Comparison of ENCODE assay signal across 17 cellular contexts in the genomic region with DNA sequence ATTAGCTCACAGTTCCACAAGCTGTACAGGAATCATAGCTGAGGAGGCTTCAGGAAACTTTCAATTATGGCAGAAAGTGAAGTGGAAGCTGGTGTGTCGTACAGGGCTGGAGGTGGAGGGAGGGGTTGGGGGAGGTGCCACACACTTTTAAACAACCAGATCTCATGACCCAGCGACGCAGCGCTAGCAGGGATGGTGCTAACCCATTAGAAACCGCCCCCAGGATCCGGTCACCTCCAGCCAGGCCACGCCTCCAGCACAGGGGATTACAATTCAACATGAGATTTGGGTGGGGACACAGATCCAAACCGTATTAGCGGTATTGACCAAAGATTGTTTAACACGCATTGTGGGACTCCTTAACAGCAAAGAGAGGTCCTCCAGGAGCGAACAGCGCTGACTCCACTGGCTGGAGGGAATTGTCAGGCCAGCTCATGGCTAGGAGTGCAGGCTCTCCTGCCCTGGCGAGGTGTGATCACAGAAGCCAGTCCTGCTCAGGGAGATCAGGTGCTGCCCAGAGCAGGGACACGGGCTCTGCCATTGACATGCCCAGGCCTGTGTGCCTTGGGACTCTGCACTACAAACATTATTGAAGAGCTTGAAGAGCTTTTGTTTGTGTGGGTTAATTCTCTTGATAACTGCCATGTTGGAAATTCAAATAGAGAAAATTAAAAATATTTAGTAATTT.
"Had no signal": no experiment of that assay in that cellular context is flagged by ENCODE, and none has a peak within 500 bp of the region (broad histone marks: within the 10 kb centered on the region; RNA-seq: fewer than 3 reads in every experiment).

No MANE protein-coding gene starts in this region.

- H3K27ac ChIP-seq: dorsolateral prefrontal cortex, hepatocyte, neutrophil, spleen had no signal

- H3K4me1 Mint-ChIP-seq: activated CD8-positive, alpha-beta memory T cell treated with anti-CD3 and anti-CD28 coated beads, Interleukin-2, amount 10 ng/mL, durations not matched to agents 7 days and 5 days; mesothelial cell of epicardium had no signal

- H3K27me3 Mint-ChIP-seq: activated CD8-positive, alpha-beta memory T cell treated with anti-CD3 and anti-CD28 coated beads, Interleukin-2, amount 10 ng/mL, durations not matched to agents 7 days and 5 days; activated naive CD8-positive, alpha-beta T cell treated with anti-CD3 and anti-CD28 coated beads for 36 hours; progenitor cell of endocrine pancreas; stimulated activated memory B cell treated with anti-CD40 and anti-IgM and Interleukin-4, amounts not matched to agents 10 μg/mL and 1 μg/mL and 100 μg/mL, for 72 hours; type B pancreatic cell had no signal

- H3K4me3 Mint-ChIP-seq: activated CD8-positive, alpha-beta memory T cell treated with anti-CD3 and anti-CD28 coated beads, Interleukin-2, amount 10 ng/mL, durations not matched to agents 7 days and 5 days; activated naive CD8-positive, alpha-beta T cell treated with anti-CD3 and anti-CD28 coated beads for 36 hours; mesothelial cell of epicardium; stimulated activated memory B cell treated with anti-CD40 and anti-IgM and Interleukin-4, amounts not matched to agents 10 μg/mL and 1 μg/mL and 100 μg/mL, for 72 hours; type B pancreatic cell had no signal

- H3K4me3 ChIP-seq: dorsolateral prefrontal cortex, hepatocyte, spleen had no signal

- H3K9me3 ChIP-seq: neutrophil, spleen had no signal

- DNase-seq: activated CD4-positive, alpha-beta T cell treated with anti-CD3 and anti-CD28 coated beads for 1 hour; activated CD4-positive, alpha-beta T cell treated with anti-CD3 and anti-CD28 coated beads, Interleukin-2, amount 50 U/mL, for 48 hours; activated CD8-positive, alpha-beta memory T cell treated with anti-CD3 and anti-CD28 coated beads, Interleukin-2, amount 10 ng/mL, durations not matched to agents 7 days and 5 days; activated gamma-delta T cell treated with Interleukin-2 at 50 U/mL for 16 hours; activated naive CD8-positive, alpha-beta T cell treated with anti-CD3 and anti-CD28 coated beads for 36 hours; activated T-cell treated with anti-CD3 and anti-CD28 coated beads, Interleukin-2, amount 50 U/mL, for 48 hours; aorta; dorsolateral prefrontal cortex; right cardiac atrium; spleen; stimulated activated CD4-positive, alpha-beta T cell treated with anti-CD3 and anti-CD28 coated beads, Interleukin-1b, Interleukin-23, amount 100 ng/mL, for 48 hours had no signal

- H3K9me3 Mint-ChIP-seq: activated naive CD8-positive, alpha-beta T cell treated with anti-CD3 and anti-CD28 coated beads for 36 hours; stimulated activated memory B cell treated with anti-CD40 and anti-IgM and Interleukin-4, amounts not matched to agents 10 μg/mL and 1 μg/mL and 100 μg/mL, for 72 hours; type B pancreatic cell had no signal

- ATAC-seq: activated CD8-positive, alpha-beta memory T cell treated with anti-CD3 and anti-CD28 coated beads, Interleukin-2, amount 10 ng/mL, durations not matched to agents 7 days and 5 days; right cardiac atrium; stimulated activated memory B cell treated with anti-CD40 and anti-IgM and Interleukin-4, amounts not matched to agents 10 μg/mL and 1 μg/mL and 100 μg/mL, for 72 hours had no signal

- H3K27ac Mint-ChIP-seq: activated CD8-positive, alpha-beta memory T cell treated with anti-CD3 and anti-CD28 coated beads, Interleukin-2, amount 10 ng/mL, durations not matched to agents 7 days and 5 days; activated naive CD8-positive, alpha-beta T cell treated with anti-CD3 and anti-CD28 coated beads for 36 hours; mesothelial cell of epicardium; progenitor cell of endocrine pancreas; stimulated activated memory B cell treated with anti-CD40 and anti-IgM and Interleukin-4, amounts not matched to agents 10 μg/mL and 1 μg/mL and 100 μg/mL, for 72 hours; type B pancreatic cell had no signal
